Comparison of ENCODE assay signal across 8 cellular contexts in genomic region chr3:178966299-178967183, GRCh38.
A peak's percentile ranks its signal among the peaks of the same experiment; 100 is the strongest.
DNase-seq lines count a peak whose midpoint lies in the region; ATAC-seq and TF ChIP-seq lines count a peak whose summit lies in the region.

No MANE protein-coding gene starts in this region.

- H3K4me1 Mint-ChIP-seq in natural killer cell = peaks cover 10 to 14% of the 10 kb centered on the region in 2 donors

- no peak overlapping the region for H3K27ac Mint-ChIP-seq in natural killer cell

- DNase-seq in EL (peak; percentile 39), LHCN-M2 (ENCODE audit: low read depth) (peak; percentile 38), SK-MEL-5 (ENCODE audit: low read depth, low spot score) (peak; percentile 55), fibroblast of the aortic adventitia (ENCODE audit: low read depth) (peak; percentile 51), psoas muscle (no peak), NCI-H187 treated with DMSO at 0.1 percent for 48 hours (lab: John Stamatoyannopoulos, UW) (no peak), natural killer cell (no peak)

- no peaks in the 10 kb centered on the region for H3K27me3 ChIP-seq in psoas muscle (ENCODE audit: insufficient read depth in 3 of 3, low read length in 2 of 3)

- no peaks in the 10 kb centered on the region for H3K36me3 ChIP-seq in psoas muscle (ENCODE audit: insufficient read depth in 1 of 2, low read depth in 1 of 2)

- intact Hi-C loops in psoas muscle (cut with DNase I) = loop anchor here in 1 of 2 donors (5.0 kb wide), 1 partner anchor 534 kb away; no protein-coding TSS in a partner anchor
- intact Hi-C loops in natural killer cell (cut with micrococcal nuclease) = no loop called here

- no peaks in the 10 kb centered on the region for H3K9me3 ChIP-seq in psoas muscle

- ATAC-seq in GM21576 (IDR thresholded peaks at IDR 0.05; ENCODE audit: unreplicated experiment) = peak; percentile 36
- ATAC-seq in psoas muscle = peak in 1 of 4 donors; percentile 66
- no peak for ATAC-seq in natural killer cell

- H3K4me3 Mint-ChIP-seq in natural killer cell = no peak overlapping the region

- H3K4me1 ChIP-seq in psoas muscle = peaks cover 4% of the 10 kb centered on the region

- H3K27ac ChIP-seq in psoas muscle = no peak overlapping the region

- in situ Hi-C loops in SK-MEL-5 (cut with HindIII; ENCODE audit: low pct_unique_long_range_greater_than_20kb, low sequenced_read_pairs) = no loop called here

- H3K4me3 ChIP-seq in fibroblast of the aortic adventitia (ENCODE audit: low read depth, low read length) (peak overlapping the region; percentile 32), psoas muscle (peak overlapping the region; percentile 31)

- TF ChIP-seq CTCF in fibroblast of the aortic adventitia (IDR thresholded peaks at IDR 0.05; ENCODE audit: insufficient read depth, low read length) (peak; percentile 53), psoas muscle (IDR thresholded peaks at IDR 0.05) (peak; percentile 52), natural killer cell (IDR thresholded peaks at IDR 0.05) (no peak)

- H3K9me3 Mint-ChIP-seq in natural killer cell = no peaks in the 10 kb centered on the region

- no peaks in the 10 kb centered on the region for H3K36me3 Mint-ChIP-seq in natural killer cell

- WGBS in psoas muscle, 3 donors = 9 to 23% (median 19%) methylated on average over 6 of the region's 6 CpGs

- no peaks in the 10 kb centered on the region for H3K27me3 Mint-ChIP-seq in natural killer cell (ENCODE audit: low read depth in 2 of 2)

Comparison
In these comparisons a context has a peak if more than half of its experiments do, and no peak if none do; other contexts are left out.
1. DNase-seq: peak in EL (single experiment), LHCN-M2 (single experiment), SK-MEL-5 (single experiment) and fibroblast of the aortic adventitia (single experiment); none in psoas muscle (0 of 2), NCI-H187 treated with DMSO at 0.1 percent for 48 hours (single experiment) and natural killer cell (single experiment).